ENCODE assay signal across 17 cellular contexts in the genomic region with DNA sequence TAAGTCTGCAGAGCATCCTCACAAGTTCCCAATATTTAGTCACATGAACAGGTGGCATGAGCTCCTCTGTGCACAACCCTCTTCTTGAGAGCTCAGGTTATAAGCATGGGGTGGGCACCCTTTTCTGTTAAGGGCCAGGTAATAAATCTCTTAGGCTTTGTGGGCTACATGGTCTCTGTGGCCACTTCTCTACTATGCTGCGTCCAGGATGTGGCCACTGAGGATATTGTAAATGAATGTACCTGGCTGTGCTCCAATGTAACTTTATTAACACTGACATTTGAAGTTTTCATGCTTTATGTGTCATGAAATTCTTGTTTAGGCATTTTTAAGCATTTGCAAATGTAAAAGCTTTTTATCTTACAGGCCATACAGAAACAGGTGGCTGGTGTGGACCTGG.
"Had no signal": no experiment of that assay in that cellular context is flagged by ENCODE, and none has a peak within 500 bp of the region (broad histone marks: within the 10 kb centered on the region; RNA-seq: fewer than 3 reads in every experiment).

No MANE protein-coding gene starts in this region.

- H3K36me3 Mint-ChIP-seq: activated CD4-positive, alpha-beta memory T cell treated with anti-CD3 and anti-CD28 coated beads for 36 hours; activated naive CD8-positive, alpha-beta T cell treated with anti-CD3 and anti-CD28 coated beads for 36 hours; stimulated activated effector memory CD8-positive, alpha-beta T cell treated with anti-CD3 and anti-CD28 coated beads, Interleukin-12 subunit alpha, Interleukin-12 subunit beta, amount 100 ng/mL, for 72 hours had no signal

- H3K27me3 ChIP-seq: colonic mucosa, tibial nerve, vagina had no signal

- H3K4me3 Mint-ChIP-seq: activated CD4-positive, alpha-beta memory T cell treated with anti-CD3 and anti-CD28 coated beads for 36 hours; activated naive CD8-positive, alpha-beta T cell treated with anti-CD3 and anti-CD28 coated beads for 36 hours; stimulated activated effector memory CD8-positive, alpha-beta T cell treated with anti-CD3 and anti-CD28 coated beads, Interleukin-12 subunit alpha, Interleukin-12 subunit beta, amount 100 ng/mL, for 72 hours had no signal

- H3K27me3 Mint-ChIP-seq: activated CD4-positive, alpha-beta memory T cell treated with anti-CD3 and anti-CD28 coated beads for 36 hours had no signal

- H3K27ac ChIP-seq: cardiac muscle cell, colonic mucosa, tibial nerve, vagina had no signal

- H3K4me3 ChIP-seq: cardiac muscle cell, colonic mucosa, lung, tibial nerve, vagina had no signal

- H3K4me1 Mint-ChIP-seq: activated naive CD8-positive, alpha-beta T cell treated with anti-CD3 and anti-CD28 coated beads for 36 hours; stimulated activated effector memory CD8-positive, alpha-beta T cell treated with anti-CD3 and anti-CD28 coated beads, Interleukin-12 subunit alpha, Interleukin-12 subunit beta, amount 100 ng/mL, for 72 hours had no signal

- H3K9me3 Mint-ChIP-seq: activated CD4-positive, alpha-beta memory T cell treated with anti-CD3 and anti-CD28 coated beads for 36 hours; activated naive CD8-positive, alpha-beta T cell treated with anti-CD3 and anti-CD28 coated beads for 36 hours had no signal

- ATAC-seq: stimulated activated effector memory CD8-positive, alpha-beta T cell treated with anti-CD3 and anti-CD28 coated beads, Interleukin-12 subunit alpha, Interleukin-12 subunit beta, amount 100 ng/mL, for 72 hours had no signal

- DNase-seq: activated CD4-positive, alpha-beta memory T cell treated with anti-CD3 and anti-CD28 coated beads for 36 hours; activated CD4-positive, alpha-beta T cell treated with anti-CD3 and anti-CD28 coated beads for 1 hour; activated gamma-delta T cell; activated naive CD8-positive, alpha-beta T cell treated with anti-CD3 and anti-CD28 coated beads for 36 hours; activated T-cell treated with anti-CD3 and anti-CD28 coated beads, Interleukin-2, amount 50 U/mL, for 48 hours; anterior cingulate cortex; colonic mucosa; effector CD4-positive, alpha-beta T cell; hippocampal formation; midbrain; retina; T-helper 9 cell had no signal

- H3K27ac Mint-ChIP-seq: activated CD4-positive, alpha-beta memory T cell treated with anti-CD3 and anti-CD28 coated beads for 36 hours; activated naive CD8-positive, alpha-beta T cell treated with anti-CD3 and anti-CD28 coated beads for 36 hours; stimulated activated effector memory CD8-positive, alpha-beta T cell treated with anti-CD3 and anti-CD28 coated beads, Interleukin-12 subunit alpha, Interleukin-12 subunit beta, amount 100 ng/mL, for 72 hours had no signal
